14 cellular contexts compared by ENCODE assay signal in genomic region chr9:4277531-4277991, GRCh38. TPM values are rescaled to one million over a fixed set of nuclear protein-coding genes. Genes with fewer than 3 reads are reported as not detected.
DNase-seq lines count a peak whose midpoint lies in the region; ATAC-seq and TF ChIP-seq lines count a peak whose summit lies in the region.
"Had no signal": no experiment of that assay in that cellular context is flagged by ENCODE, and none has a peak within 500 bp of the region (broad histone marks: within the 10 kb centered on the region; RNA-seq: fewer than 3 reads in every experiment).

No MANE protein-coding gene starts in this region.

- CTCF ChIA-PET in CD8-positive, alpha-beta memory T cell (lab: Charles Lee): no interaction called here

- H3K27ac ChIP-seq in SJCRH30 (peak overlapping the region; percentile 99), gastroesophageal sphincter (no peak overlapping the region)
- H3K27ac ChIP-seq in CD8-positive, alpha-beta memory T cell (ENCODE audit: low read depth, low read length): no peak overlapping the region

- WGBS in gastroesophageal sphincter (ENCODE audit: low coverage in 1 of 2), 2 donors: 48 to 49% methylated on average over 5 to 6 of the region's 6 CpGs

- POLR2A ChIA-PET in CD8-positive, alpha-beta memory T cell (lab: Charles Lee): no interaction called here

- H3K36me3 Mint-ChIP-seq in osteocyte (ENCODE audit: unreplicated experiment): peaks cover 9% of the 10 kb centered on the region
- H3K36me3 Mint-ChIP-seq in CD8-positive, alpha-beta memory T cell: no peaks in the 10 kb centered on the region
- H3K36me3 Mint-ChIP-seq: activated naive CD8-positive, alpha-beta T cell had no signal

- H3K9me3 ChIP-seq in SJCRH30 (replicated peaks) (no peaks in the 10 kb centered on the region; the same call in 1 of the 2 replicates), gastroesophageal sphincter (no peaks in the 10 kb centered on the region)
- H3K9me3 ChIP-seq in CD8-positive, alpha-beta memory T cell (ENCODE audit: low read length): no peaks in the 10 kb centered on the region

- H3K4me1 ChIP-seq in SJCRH30 (peaks cover 19% of the 10 kb centered on the region), gastroesophageal sphincter (no peaks in the 10 kb centered on the region)
- no peaks in the 10 kb centered on the region for H3K4me1 ChIP-seq in CD8-positive, alpha-beta memory T cell (ENCODE audit: insufficient read depth, low read length)

- no peaks in the 10 kb centered on the region for H3K9me3 Mint-ChIP-seq in osteocyte (ENCODE audit: unreplicated experiment)
- H3K9me3 Mint-ChIP-seq in CD8-positive, alpha-beta memory T cell: no peaks in the 10 kb centered on the region

- ATAC-seq in gastroesophageal sphincter: no peak
- ATAC-seq: stimulated activated naive CD8-positive, alpha-beta T cell treated with anti-CD3 and anti-CD28 coated beads, Interleukin-15, Interleukin-2, amounts not matched to agents 100 U/mL and 50 U/mL, for 24 hours had no signal

- peak overlapping the region; percentile 34 for H3K4me3 ChIP-seq in SJCRH30
- no peak overlapping the region for H3K4me3 ChIP-seq in CD8-positive, alpha-beta memory T cell (ENCODE audit: low read length)
- no peak overlapping the region for H3K4me3 ChIP-seq in gastroesophageal sphincter

- H3K36me3 ChIP-seq in SJCRH30: no peaks in the 10 kb centered on the region
- H3K36me3 ChIP-seq in CD8-positive, alpha-beta memory T cell (ENCODE audit: insufficient read depth, low read length): no peaks in the 10 kb centered on the region
- H3K36me3 ChIP-seq in gastroesophageal sphincter: no peaks in the 10 kb centered on the region

- H3K27ac Mint-ChIP-seq in osteocyte (ENCODE audit: unreplicated experiment): peak overlapping the region; percentile 84
- no peak overlapping the region for H3K27ac Mint-ChIP-seq in CD8-positive, alpha-beta memory T cell
- H3K27ac Mint-ChIP-seq: activated naive CD8-positive, alpha-beta T cell had no signal

- H3K4me3 Mint-ChIP-seq in osteocyte (ENCODE audit: unreplicated experiment): peak overlapping the region; percentile 43
- no peak overlapping the region for H3K4me3 Mint-ChIP-seq in CD8-positive, alpha-beta memory T cell
- H3K4me3 Mint-ChIP-seq: activated naive CD8-positive, alpha-beta T cell had no signal

- H3K27me3 Mint-ChIP-seq in osteocyte (ENCODE audit: unreplicated experiment): no peaks in the 10 kb centered on the region
- peaks cover 7 to 34% of the 10 kb centered on the region in 2 donors for H3K27me3 Mint-ChIP-seq in CD8-positive, alpha-beta memory T cell

- H3K4me1 Mint-ChIP-seq in osteocyte (ENCODE audit: unreplicated experiment): peaks cover 25% of the 10 kb centered on the region
- no peaks in the 10 kb centered on the region for H3K4me1 Mint-ChIP-seq in CD8-positive, alpha-beta memory T cell

- H3K27me3 ChIP-seq in SJCRH30 (no peaks in the 10 kb centered on the region), gastroesophageal sphincter (no peaks in the 10 kb centered on the region)
- no peaks in the 10 kb centered on the region for H3K27me3 ChIP-seq in CD8-positive, alpha-beta memory T cell (ENCODE audit: insufficient read depth, low read length, poor library complexity, severe bottlenecking)

- no peak for TF ChIP-seq CTCF in osteocyte (IDR thresholded peaks at IDR 0.05)
- no peak for TF ChIP-seq CTCF in gastroesophageal sphincter (IDR thresholded peaks at IDR 0.05)

- DNase-seq in Daoy (ENCODE audit: low read depth) (peak; percentile 80), SJCRH30 (peak; percentile 63 to 90), foreskin melanocyte (peak; percentile 38), osteocyte (ENCODE audit: extremely low spot score, unreplicated experiment) (no peak), NCI-H446 treated with DMSO at 0.1 percent for 48 hours (lab: John Stamatoyannopoulos, UW) (no peak), OCI-M1 (lab: John Stamatoyannopoulos, UW) (no peak)
- no peak for DNase-seq in CD8-positive, alpha-beta memory T cell
- DNase-seq: activated CD8-positive, alpha-beta memory T cell treated with anti-CD3 and anti-CD28 coated beads, Interleukin-2, amount 50 U/mL, for 4 hours; NCI-H1694; posterior cingulate gyrus; stimulated activated CD4-positive, alpha-beta T cell treated with anti-CD3 and anti-CD28 coated beads, Interleukin-4, amount 100 ng/mL, for 24 hours; stimulated activated naive CD8-positive, alpha-beta T cell treated with anti-CD3 and anti-CD28 coated beads, Interleukin-15, Interleukin-2, amounts not matched to agents 100 U/mL and 50 U/mL, for 24 hours had no signal

- TF ChIP-seq EP300 in gastroesophageal sphincter (IDR thresholded peaks at IDR 0.05): no peak

- no peak for TF ChIP-seq POLR2A in gastroesophageal sphincter (IDR thresholded peaks at IDR 0.05)

RNA-seq across cellular contexts. Expression of gene GLIS3, which starts 22.3 kb away (rescaled TPM):
- total RNA-seq in Daoy (2014; rRNA removed; shearing (Covaris generic)): 28.0 and 35.3 TPM in 2 replicates
- 6.7 and 7.1 TPM in 2 replicates for total RNA-seq in SJCRH30 (2014; rRNA removed; shearing (Covaris generic))
- 27.1 and 30.5 TPM in 2 replicates for total RNA-seq in osteocyte
- total RNA-seq in CD8-positive, alpha-beta memory T cell: under 1 TPM; 0.31 to 0.37 TPM
- polyA plus RNA-seq in CD8-positive, alpha-beta memory T cell: 0.22 TPM
- total RNA-seq in gastroesophageal sphincter: 10 to 100 TPM; 10.3 to 34.9 (median 20.8) TPM

Comparison
In these comparisons a context has a peak if more than half of its experiments do, and no peak if none do; other contexts are left out.
1. DNase-seq: peak in Daoy (single experiment), SJCRH30 (2 of 2) and foreskin melanocyte (single experiment); none in osteocyte (single experiment), NCI-H446 treated with DMSO at 0.1 percent for 48 hours (single experiment), CD8-positive, alpha-beta memory T cell (0 of 5) and OCI-M1 (single experiment).